In genomic region chr1:40974945-40975344, GRCh38 we compare ENCODE assay signal across 1 cellular context.
TF ChIP-seq lines count a peak whose summit lies in the region.

No MANE protein-coding gene starts in this region.

TF ChIP-seq in A549, 52 proteins besides CTCF, POLR2A, EP300 and RAD21 (continued from another document):
- no peak for TF ChIP-seq ZFP36 (IDR thresholded peaks at IDR 0.05; ENCODE audit: borderline replicate concordance, partially characterized antibody)
- TF ChIP-seq HEYL (CRISPR knock-in tag; IDR thresholded peaks at IDR 0.05): no peak
- TF ChIP-seq, protein P1, sequence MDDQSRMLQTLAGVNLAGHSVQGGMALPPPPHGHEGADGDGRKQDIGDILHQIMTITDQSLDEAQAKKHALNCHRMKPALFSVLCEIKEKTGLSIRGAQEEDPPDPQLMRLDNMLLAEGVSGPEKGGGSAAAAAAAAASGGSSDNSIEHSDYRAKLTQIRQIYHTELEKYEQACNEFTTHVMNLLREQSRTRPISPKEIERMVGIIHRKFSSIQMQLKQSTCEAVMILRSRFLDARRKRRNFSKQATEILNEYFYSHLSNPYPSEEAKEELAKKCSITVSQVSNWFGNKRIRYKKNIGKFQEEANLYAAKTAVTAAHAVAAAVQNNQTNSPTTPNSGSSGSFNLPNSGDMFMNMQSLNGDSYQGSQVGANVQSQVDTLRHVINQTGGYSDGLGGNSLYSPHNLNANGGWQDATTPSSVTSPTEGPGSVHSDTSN (IDR thresholded peaks at IDR 0.05): no peak
TF ChIP-seq in A549: peak in this region for 0.
